1 cellular context compared by ENCODE assay signal in genomic region chr6:75223461-75223860, GRCh38.
TF ChIP-seq lines count a peak whose summit lies in the region.

No MANE protein-coding gene starts in this region.

TF ChIP-seq in GM23338, 12 proteins besides CTCF, POLR2A, EP300 and RAD21 (continued from another document):
- no peak for TF ChIP-seq REST (IDR thresholded peaks at IDR 0.05; ENCODE audit: unreplicated experiment)
- TF ChIP-seq JUNB (IDR thresholded peaks at IDR 0.05; ENCODE audit: unreplicated experiment), result no peak
- TF ChIP-seq ZNF114 (CRISPR knock-in tag; IDR thresholded peaks at IDR 0.05), result no peak
